1 cellular context compared by ENCODE assay signal in genomic region chr9:68508547-68508946, GRCh38.
TF ChIP-seq lines count a peak whose summit lies in the region.

No MANE protein-coding gene starts in this region.

TF ChIP-seq in K562, 482 proteins besides CTCF, POLR2A, EP300 and RAD21 (continues in another document):
- TF ChIP-seq ZNF395 (CRISPR knock-in tag; IDR thresholded peaks at IDR 0.05) (peak; percentile 38; the same call in 1 of the 2 replicates), HNRNPL (IDR thresholded peaks at IDR 0.05; ENCODE audit: low read depth, low read length) (no peak), HES1 (IDR thresholded peaks at IDR 0.05; ENCODE audit: low read depth) (peak; percentile 78), GTF2B (IDR thresholded peaks at IDR 0.05; ENCODE audit: extremely low read depth, insufficient read length) (no peak), BRF1 (IDR thresholded peaks at IDR 0.05; ENCODE audit: borderline replicate concordance, extremely low read depth, insufficient read length) (no peak), CREB1 (IDR thresholded peaks at IDR 0.05) (0 out of 2 replicates have a peak, but pooled peaks have one; percentile 25), CREB1 (CRISPR knock-in tag; IDR thresholded peaks at IDR 0.05) (no peak), CBFA2T2 (conservative IDR thresholded peaks at IDR 0.05) (peak; percentile 94), CTCFL (IDR thresholded peaks at IDR 0.05; ENCODE audit: borderline replicate concordance, insufficient read depth, low read depth, low read length, poor library complexity, severe bottlenecking) (no peak), DLX4 (CRISPR knock-in tag; IDR thresholded peaks at IDR 0.05) (no peak), FOXM1 (IDR thresholded peaks at IDR 0.05; ENCODE audit: low read depth) (peak; percentile 86), FOXM1 (CRISPR knock-in tag; IDR thresholded peaks at IDR 0.05; ENCODE audit: low read depth) (no peak), GATA2 (CRISPR knock-in tag; IDR thresholded peaks at IDR 0.05) (peak; percentile 83), NCOA1 (IDR thresholded peaks at IDR 0.05; ENCODE audit: low read depth) (peak; percentile 28; the same call in 1 of the 2 replicates), RB1 (IDR thresholded peaks at IDR 0.05; ENCODE audit: low read depth) (no peak), HMG20A (CRISPR knock-in tag; conservative IDR thresholded peaks at IDR 0.05) (no peak), HDAC2 (IDR thresholded peaks at IDR 0.05) (peak; percentile 20; the same call in 1 of the 2 replicates), STAT5A (IDR thresholded peaks at IDR 0.05; ENCODE audit: borderline replicate concordance, low read length) (peak; percentile 85), TRIM28 (IDR thresholded peaks at IDR 0.05) (no peak), SAFB (IDR thresholded peaks at IDR 0.05; ENCODE audit: borderline replicate concordance, low read depth, low read length) (no peak), E2F4 (CRISPR knock-in tag; IDR thresholded peaks at IDR 0.05; ENCODE audit: low read depth) (no peak), SMARCE1 (IDR thresholded peaks at IDR 0.05) (peak; percentile 63; the same call in 1 of the 2 replicates), ESRRA (IDR thresholded peaks at IDR 0.05; ENCODE audit: borderline replicate concordance, low read depth) (peak; percentile 65; the same call in 1 of the 2 replicates), NFIC (IDR thresholded peaks at IDR 0.05) (peak; percentile 84), ZNF224 (CRISPR knock-in tag; IDR thresholded peaks at IDR 0.05) (no peak), ELK3 (CRISPR knock-in tag; IDR thresholded peaks at IDR 0.05) (no peak), TRIM24 (IDR thresholded peaks at IDR 0.05) (peak; percentile 56 to 73), ZBTB40 (IDR thresholded peaks at IDR 0.05) (no peak), ZBTB40 (CRISPR knock-in tag; IDR thresholded peaks at IDR 0.05) (no peak), DPF2 (IDR thresholded peaks at IDR 0.05) (peak; percentile 86), ZNF134 (CRISPR knock-in tag; conservative IDR thresholded peaks at IDR 0.05) (no peak), KHSRP (IDR thresholded peaks at IDR 0.05) (peak; percentile 66; the same call in 1 of the 2 replicates), MLLT1 (IDR thresholded peaks at IDR 0.05) (peak in 1 of 2 experiments; percentile 83; a peak in 2 of 4 replicates), ETV1 (tag; conservative IDR thresholded peaks at IDR 0.05; ENCODE audit: low read depth) (no peak), ZNF589 (CRISPR knock-in tag; IDR thresholded peaks at IDR 0.05; ENCODE audit: low read depth) (peak; percentile 69; the same call in 1 of the 2 replicates), SMAD4 (CRISPR knock-in tag; conservative IDR thresholded peaks at IDR 0.05) (peak; percentile 45; the same call in 1 of the 2 replicates), HIVEP1 (CRISPR knock-in tag; IDR thresholded peaks at IDR 0.05) (no peak), MNT (conservative IDR thresholded peaks at IDR 0.05) (peak in 1 of 2 experiments; percentile 60; a peak in 1 of 4 replicates), CBFA2T3 (IDR thresholded peaks at IDR 0.05) (peak; percentile 96), ZNF830 (CRISPR knock-in tag; IDR thresholded peaks at IDR 0.05) (no peak), FOXA3 (CRISPR knock-in tag; conservative IDR thresholded peaks at IDR 0.05 in 1 of 2, IDR thresholded peaks at IDR 0.05 in 1 of 2) (peak; percentile 99 to 100), FOXK2 (conservative IDR thresholded peaks at IDR 0.05 in 1 of 2, IDR thresholded peaks at IDR 0.05 in 1 of 2; ENCODE audit: low read depth in 2 of 2) (peak; percentile 56 to 68; a peak in 3 of 4 replicates), CXXC5 (CRISPR knock-in tag; IDR thresholded peaks at IDR 0.05) (no peak), XRCC4 (IDR thresholded peaks at IDR 0.05; ENCODE audit: extremely low read depth, insufficient read depth, insufficient read length) (no peak), LEF1 (IDR thresholded peaks at IDR 0.05) (peak; percentile 50; the same call in 1 of the 2 replicates), ARNT (IDR thresholded peaks at IDR 0.05) (peak in 1 of 2 experiments; percentile 51; a peak in 1 of 4 replicates)
